In the genomic region with DNA sequence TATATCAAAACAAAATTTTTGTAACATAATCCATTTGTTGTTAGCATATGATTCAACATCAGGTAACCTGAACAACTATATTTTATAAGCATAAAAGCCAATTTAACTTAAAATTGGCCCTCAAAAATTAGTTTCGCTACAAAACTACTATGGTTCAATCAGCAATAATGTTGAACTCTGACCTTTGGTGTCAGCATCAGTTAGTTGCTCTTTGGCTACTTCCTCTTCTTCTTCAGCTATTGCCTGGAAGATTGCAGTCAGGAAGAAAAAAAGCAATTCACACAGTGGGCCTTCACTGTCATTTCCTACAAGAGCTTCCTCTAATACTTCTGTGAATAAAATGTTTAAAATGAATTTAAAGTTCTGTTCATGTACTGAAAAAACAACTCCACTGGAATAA, we compare ENCODE assay signal across 24 cellular contexts.
"Had no signal": no experiment of that assay in that cellular context is flagged by ENCODE, and none has a peak within 500 bp of the region (broad histone marks: within the 10 kb centered on the region; RNA-seq: fewer than 3 reads in every experiment).

No MANE protein-coding gene starts in this region.

- H2AFZ ChIP-seq: parathyroid adenoma had no signal

- H3K9me3 ChIP-seq: body of pancreas, heart right ventricle, right lobe of liver, stomach, suprapubic skin, tibial nerve had no signal

- DNase-seq: activated CD4-positive, alpha-beta T cell treated with anti-CD3 and anti-CD28 coated beads, Interleukin-2, amount 10 ng/mL, durations not matched to agents 24 days and 14 days; activated CD8-positive, alpha-beta memory T cell treated with anti-CD3 and anti-CD28 coated beads, Interleukin-2, amount 10 ng/mL, durations not matched to agents 7 days and 5 days; activated CD8-positive, alpha-beta T cell treated with anti-CD3 and anti-CD28 coated beads for 36 hours; activated gamma-delta T cell treated with Interleukin-2 at 50 U/mL for 16 hours; anterior cingulate cortex; body of pancreas; heart right ventricle; islet precursor cell; left cardiac atrium; nephron progenitor cell; nucleus accumbens; right lobe of liver; stimulated activated CD4-positive, alpha-beta T cell treated with anti-CD3 and anti-CD28 coated beads, Interleukin-2, amount 100 ng/mL, for 24 hours; stomach; T-helper 9 cell had no signal

- H3K27ac ChIP-seq: body of pancreas, cardiac muscle cell, epithelial cell of prostate, parathyroid adenoma, right lobe of liver, skin epidermis, stomach, suprapubic skin, tibial nerve, VCaP had no signal

- H3K9ac ChIP-seq: parathyroid adenoma had no signal

- H3K27me3 ChIP-seq: body of pancreas, cardiac muscle cell, heart right ventricle, right lobe of liver, stomach, suprapubic skin, tibial nerve had no signal

- H3K4me3 ChIP-seq: body of pancreas, cardiac muscle cell, heart right ventricle, right lobe of liver, skin epidermis, stomach, suprapubic skin, tibial nerve had no signal

- ATAC-seq: activated CD4-positive, CD25-positive, alpha-beta regulatory T cell treated with anti-CD3 and anti-CD28 coated beads, Interleukin-2, amount 50 U/mL, for 24 hours; activated CD8-positive, alpha-beta memory T cell treated with anti-CD3 and anti-CD28 coated beads, Interleukin-2, amount 10 ng/mL, durations not matched to agents 7 days and 5 days; activated CD8-positive, alpha-beta T cell treated with anti-CD3 and anti-CD28 coated beads for 36 hours; body of pancreas; heart right ventricle; left cardiac atrium; stimulated activated effector memory CD8-positive, alpha-beta T cell treated with anti-CD3 and anti-CD28 coated beads, Interleukin-12 subunit alpha, Interleukin-12 subunit beta, amount 100 ng/mL, for 72 hours had no signal

- H3K79me2 ChIP-seq: parathyroid adenoma had no signal

- H3K4me1 ChIP-seq: body of pancreas, parathyroid adenoma, right lobe of liver, stomach, suprapubic skin, tibial nerve had no signal
